In the genomic region with DNA sequence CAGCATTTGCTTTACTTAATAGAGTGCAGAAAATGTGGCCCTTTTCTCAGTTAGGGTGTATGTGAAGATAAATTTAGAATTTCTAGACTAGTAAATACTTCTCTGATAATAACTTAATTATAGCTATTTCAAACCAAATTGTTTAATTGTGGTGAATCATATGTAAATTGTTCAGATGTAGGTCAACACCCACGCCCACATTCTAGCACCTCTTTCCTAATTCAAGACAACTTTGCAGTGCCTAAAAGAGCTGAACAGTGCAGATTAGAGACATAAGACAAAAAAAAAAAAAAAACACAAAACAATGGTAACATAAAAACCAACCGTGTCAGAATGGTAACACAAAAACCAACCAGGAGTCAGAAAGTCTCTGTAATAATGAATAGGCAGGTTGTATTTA, we compare ENCODE assay signal across 7 cellular contexts.
"Had no signal": no experiment of that assay in that cellular context is flagged by ENCODE, and none has a peak within 500 bp of the region (broad histone marks: within the 10 kb centered on the region; RNA-seq: fewer than 3 reads in every experiment).

No MANE protein-coding gene starts in this region.

- DNase-seq: GDM1, GF-D8 had no signal

- H3K4me3 ChIP-seq: GM12878 had no signal

- ATAC-seq: GM12878 had no signal

- FAIRE-seq: GM12878, GM12891, GM12892, GM18507, GM19239 had no signal
